Comparison of ENCODE assay signal across 11 cellular contexts in the genomic region with DNA sequence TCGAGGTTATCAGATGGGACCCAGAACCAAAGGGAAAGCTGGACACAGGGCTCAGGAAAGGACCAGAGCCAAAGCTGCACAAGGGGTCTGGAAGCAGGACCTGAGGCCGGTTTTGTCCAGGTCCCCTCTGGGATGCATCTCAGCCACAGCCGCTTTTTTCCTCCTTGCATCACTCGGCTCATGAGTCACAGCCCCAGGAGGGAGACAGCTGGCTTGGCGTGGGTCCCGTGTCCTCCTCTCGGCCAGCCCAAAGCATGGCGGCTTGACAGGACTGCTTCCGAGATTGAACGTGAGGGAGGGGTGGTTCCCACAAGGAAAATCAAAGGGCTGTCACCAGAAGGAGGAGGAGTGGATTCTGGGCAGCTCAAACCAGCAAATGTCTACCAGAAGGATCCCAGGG. TPM values are rescaled to one million over a fixed set of nuclear protein-coding genes. Genes with fewer than 3 reads are reported as not detected.
DNase-seq lines count a peak whose midpoint lies in the region; ATAC-seq and TF ChIP-seq lines count a peak whose summit lies in the region.
"Had no signal": no experiment of that assay in that cellular context is flagged by ENCODE, and none has a peak within 500 bp of the region (broad histone marks: within the 10 kb centered on the region; RNA-seq: fewer than 3 reads in every experiment).

No MANE protein-coding gene starts in this region.

- H2AK5ac ChIP-seq in neuronal stem cell (ENCODE audit: low read depth, low read length), result no peak overlapping the region

- H3K4me3 ChIP-seq in cardiac fibroblast (replicated peaks in 1 of 2; ENCODE audit: low read depth in 2 of 2, low read length in 2 of 2) (no peak overlapping the region), neuronal stem cell (ENCODE audit: low read length in 2 of 2) (no peak overlapping the region)

- peaks cover 0 to 12% of the 10 kb centered on the region in 2 donors for H3K4me1 ChIP-seq in neuronal stem cell (ENCODE audit: control insufficient read depth in 2 of 2, insufficient read depth in 1 of 2, low read depth in 1 of 2, low read length in 2 of 2)

- H3K36me3 ChIP-seq in neuronal stem cell (replicated peaks in 1 of 2; ENCODE audit: control insufficient read depth in 2 of 2, insufficient read depth in 2 of 2, low read length in 2 of 2), result no peaks in the 10 kb centered on the region

- H3K27ac Mint-ChIP-seq in CD14-positive monocyte, result no peak overlapping the region
- H3K27ac Mint-ChIP-seq in activated naive CD4-positive, alpha-beta T cell treated with anti-CD3 and anti-CD28 coated beads, Interleukin-2, amount 10 ng/mL, durations not matched to agents 7 days and 5 days, result no peak overlapping the region
- H3K27ac Mint-ChIP-seq: activated T-helper 1 cell treated with anti-CD3 and anti-CD28 coated beads, Interleukin-12 subunit alpha, Interleukin-12 subunit beta, Interleukin-2, Interleukin-4 antibody, amounts not matched to agents 30 ng/mL and 10 ng/mL and 1 ng/mL, durations not matched to agents 14 hours and 24 hours and 36 hours had no signal

- H3K4ac ChIP-seq in neuronal stem cell (ENCODE audit: low read length), result no peak overlapping the region

- no peaks in the 10 kb centered on the region for H3K79me1 ChIP-seq in neuronal stem cell (ENCODE audit: low read depth, low read length)

- H3K14ac ChIP-seq in neuronal stem cell (ENCODE audit: low read length), result no peak overlapping the region

- no peak for TF ChIP-seq CTCF in cardiac fibroblast (IDR thresholded peaks at IDR 0.05; ENCODE audit: low read depth, low read length)
- TF ChIP-seq CTCF in CD14-positive monocyte (IDR thresholded peaks at IDR 0.05), result no peak

- H2BK12ac ChIP-seq in neuronal stem cell (ENCODE audit: low read length), result no peak overlapping the region

- H3K23ac ChIP-seq in neuronal stem cell (ENCODE audit: low read depth, low read length, poor library complexity), result no peak overlapping the region

- peaks cover 0 to 4% (median 0%) of the 10 kb centered on the region in 3 experiments for H3K27me3 ChIP-seq in neuronal stem cell (ENCODE audit: control insufficient read depth in 3 of 3, insufficient read depth in 3 of 3, low read depth in 1 of 3, low read length in 3 of 3)

- no peak overlapping the region for H2AFZ ChIP-seq in neuronal stem cell (ENCODE audit: low read length)

- CTCF ChIA-PET in activated naive CD4-positive, alpha-beta T cell treated with anti-CD3 and anti-CD28 coated beads, Interleukin-2, amount 10 ng/mL, durations not matched to agents 7 days and 5 days (lab: Charles Lee), result no interaction called here

- intact Hi-C loops in CD14-positive monocyte (cut with micrococcal nuclease), result no loop called here

- WGBS in neuronal stem cell (ENCODE audit: extremely low coverage in 2 of 2, insufficient read length in 2 of 2, insufficient replicate concordance in 1 of 2), 2 donors, result no CpG with 5 or more reads among the region's 10 CpGs

- no peaks in the 10 kb centered on the region for H3K9me3 Mint-ChIP-seq in CD14-positive monocyte
- no peaks in the 10 kb centered on the region for H3K9me3 Mint-ChIP-seq in activated naive CD4-positive, alpha-beta T cell treated with anti-CD3 and anti-CD28 coated beads, Interleukin-2, amount 10 ng/mL, durations not matched to agents 7 days and 5 days
- H3K9me3 Mint-ChIP-seq: activated T-helper 1 cell treated with anti-CD3 and anti-CD28 coated beads, Interleukin-12 subunit alpha, Interleukin-12 subunit beta, Interleukin-2, Interleukin-4 antibody, amounts not matched to agents 30 ng/mL and 10 ng/mL and 1 ng/mL, durations not matched to agents 14 hours and 24 hours and 36 hours had no signal

- no peak overlapping the region for H3K27ac ChIP-seq in neuronal stem cell (replicated peaks; ENCODE audit: low read length)

- no peak overlapping the region for H2BK15ac ChIP-seq in neuronal stem cell (ENCODE audit: low read length)

- no peak overlapping the region for H3K9ac ChIP-seq in neuronal stem cell (ENCODE audit: low read depth, low read length, poor library complexity)

- H3K18ac ChIP-seq in neuronal stem cell (ENCODE audit: low read length), result peak overlapping the region; percentile 17

- H3K4me3 Mint-ChIP-seq in CD14-positive monocyte, result no peak overlapping the region
- H3K4me3 Mint-ChIP-seq in activated naive CD4-positive, alpha-beta T cell treated with anti-CD3 and anti-CD28 coated beads, Interleukin-2, amount 10 ng/mL, durations not matched to agents 7 days and 5 days, result no peak overlapping the region
- H3K4me3 Mint-ChIP-seq: activated T-helper 1 cell treated with anti-CD3 and anti-CD28 coated beads, Interleukin-12 subunit alpha, Interleukin-12 subunit beta, Interleukin-2, Interleukin-4 antibody, amounts not matched to agents 30 ng/mL and 10 ng/mL and 1 ng/mL, durations not matched to agents 14 hours and 24 hours and 36 hours had no signal

- no peak overlapping the region for H2BK120ac ChIP-seq in neuronal stem cell (ENCODE audit: low read depth, low read length)

- ATAC-seq in GM18907 (IDR thresholded peaks at IDR 0.05; ENCODE audit: unreplicated experiment), result no peak

- no peak overlapping the region for H4K8ac ChIP-seq in neuronal stem cell (ENCODE audit: low read depth, low read length)

- no peaks in the 10 kb centered on the region for H3K4me1 Mint-ChIP-seq in CD14-positive monocyte
- no peaks in the 10 kb centered on the region for H3K4me1 Mint-ChIP-seq in activated naive CD4-positive, alpha-beta T cell treated with anti-CD3 and anti-CD28 coated beads, Interleukin-2, amount 10 ng/mL, durations not matched to agents 7 days and 5 days

- no peak overlapping the region for H4K91ac ChIP-seq in neuronal stem cell (ENCODE audit: low read depth, low read length, poor library complexity)

- DNase-seq in DMS 273 treated with DMSO at 0.1 percent for 48 hours (lab: John Stamatoyannopoulos, UW) (peak; percentile 45), NCI-H446 (lab: John Stamatoyannopoulos, UW) (peak; percentile 66 to 91), cardiac fibroblast (ENCODE audit: low read depth in 2 of 2) (peak; percentile 42 to 79), neuronal stem cell (ENCODE audit: low spot score) (no peak), CD14-positive monocyte (ENCODE audit: low spot score) (no peak)
- no peak for DNase-seq in stimulated activated naive CD4-positive, alpha-beta T cell (lab: John Stamatoyannopoulos, UW)
- DNase-seq in activated naive CD4-positive, alpha-beta T cell treated with anti-CD3 and anti-CD28 coated beads, Interleukin-2, amount 10 ng/mL, durations not matched to agents 7 days and 5 days, result no peak
- DNase-seq: Karpas-422; NK-92 treated with Interleukin-12 subunit alpha and Interleukin-12 subunit beta, amount 100 ng/mL, for 24 hours had no signal

- H3K9me3 ChIP-seq in neuronal stem cell (replicated peaks in 1 of 2; ENCODE audit: control insufficient read depth in 2 of 2, insufficient read depth in 1 of 2, low read depth in 1 of 2, low read length in 2 of 2), result no peaks in the 10 kb centered on the region

- H3K36me3 Mint-ChIP-seq in CD14-positive monocyte, result no peaks in the 10 kb centered on the region
- no peaks in the 10 kb centered on the region for H3K36me3 Mint-ChIP-seq in activated naive CD4-positive, alpha-beta T cell treated with anti-CD3 and anti-CD28 coated beads, Interleukin-2, amount 10 ng/mL, durations not matched to agents 7 days and 5 days

- no peak overlapping the region for H3K4me2 ChIP-seq in neuronal stem cell (ENCODE audit: insufficient read depth, low read length, poor library complexity, severe bottlenecking)

- peaks cover 9 to 11% (median 9%) of the 10 kb centered on the region in 3 donors for H3K27me3 Mint-ChIP-seq in CD14-positive monocyte (ENCODE audit: low read depth in 3 of 3)
- peaks cover 14% of the 10 kb centered on the region for H3K27me3 Mint-ChIP-seq in activated naive CD4-positive, alpha-beta T cell treated with anti-CD3 and anti-CD28 coated beads, Interleukin-2, amount 10 ng/mL, durations not matched to agents 7 days and 5 days

- no peak overlapping the region for H2BK5ac ChIP-seq in neuronal stem cell (ENCODE audit: low read length)

RNA-seq across cellular contexts. Expression of a gene that starts 56.7 kb away (rescaled TPM):
- 0.10 TPM for polyA plus RNA-seq in neuronal stem cell (2013, experiment 1 of 2)
- 0.07 TPM for polyA plus RNA-seq in neuronal stem cell (2013, experiment 2 of 2)
- not detected for polyA plus RNA-seq in CD14-positive monocyte

Comparison
In these comparisons a context has a peak if more than half of its experiments do, and no peak if none do; other contexts are left out.
1. DNase-seq: peak in DMS 273 treated with DMSO at 0.1 percent for 48 hours (single experiment), NCI-H446 (2 of 2) and cardiac fibroblast (2 of 2); none in neuronal stem cell (single experiment), stimulated activated naive CD4-positive, alpha-beta T cell (0 of 6), CD14-positive monocyte (single experiment) and activated naive CD4-positive, alpha-beta T cell treated with anti-CD3 and anti-CD28 coated beads, Interleukin-2, amount 10 ng/mL, durations not matched to agents 7 days and 5 days (single experiment).